1 cellular context compared by ENCODE assay signal in genomic region chr5:173065155-173065554, GRCh38.
TF ChIP-seq lines count a peak whose summit lies in the region.

No MANE protein-coding gene starts in this region.

TF ChIP-seq in WTC11, 78 proteins besides CTCF, POLR2A, EP300 and RAD21 (continued from another document):
- TF ChIP-seq AR (CRISPR knock-in tag; IDR thresholded peaks at IDR 0.05) = no peak
